Comparison of ENCODE assay signal across 32 cellular contexts in the genomic region with DNA sequence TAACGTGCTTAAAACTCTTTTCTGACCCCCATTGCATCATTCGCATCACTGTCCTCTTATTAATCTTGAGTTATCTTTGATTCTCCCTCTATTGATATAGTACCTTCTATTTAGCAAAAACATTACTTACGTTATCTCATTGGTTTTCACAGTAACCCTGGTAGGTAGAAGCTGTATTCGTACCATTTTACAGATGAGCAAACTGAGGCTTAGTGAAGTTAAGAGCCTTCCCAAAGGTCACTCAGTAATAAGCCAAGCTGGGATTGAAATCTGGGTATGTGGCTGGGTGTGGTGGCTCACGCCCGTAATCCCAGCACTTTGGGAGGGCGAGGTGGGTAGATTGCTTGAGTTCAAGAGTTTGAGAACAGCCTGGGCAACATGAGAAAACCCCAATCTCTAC.
"Had no signal": no experiment of that assay in that cellular context is flagged by ENCODE, and none has a peak within 500 bp of the region (broad histone marks: within the 10 kb centered on the region; RNA-seq: fewer than 3 reads in every experiment).

No MANE protein-coding gene starts in this region.

- H3K9me3 Mint-ChIP-seq: naive thymus-derived CD8-positive, alpha-beta T cell; natural killer cell treated with Interleukin-12 subunit alpha and Interleukin-12 subunit beta and Interleukin-15 and Interleukin-18, amount 100 ng/mL, for 72 hours; nephron progenitor cell; neural progenitor cell; stimulated activated memory B cell treated with anti-CD40 and anti-IgM and Interleukin-4, amounts not matched to agents 10 μg/mL and 1 μg/mL and 100 μg/mL, for 72 hours; stimulated activated naive CD8-positive, alpha-beta T cell treated with anti-CD3 and anti-CD28 coated beads, Interleukin-15, amount 100 ng/mL, for 72 hours; type B pancreatic cell had no signal

- H3K9me3 ChIP-seq: ovary, psoas muscle, spleen, suprapubic skin, testis, tibial artery, transverse colon, upper lobe of right lung, uterus had no signal

- H3K79me2 ChIP-seq: parathyroid adenoma had no signal

- H3K4me3 Mint-ChIP-seq: naive thymus-derived CD8-positive, alpha-beta T cell; natural killer cell treated with Interleukin-12 subunit alpha and Interleukin-12 subunit beta and Interleukin-15 and Interleukin-18, amount 100 ng/mL, for 72 hours; nephron progenitor cell; neural progenitor cell; stimulated activated memory B cell treated with anti-CD40 and anti-IgM and Interleukin-4, amounts not matched to agents 10 μg/mL and 1 μg/mL and 100 μg/mL, for 72 hours; stimulated activated naive CD8-positive, alpha-beta T cell treated with anti-CD3 and anti-CD28 coated beads, Interleukin-15, amount 100 ng/mL, for 72 hours; type B pancreatic cell had no signal

- H3K4me2 ChIP-seq: neural progenitor cell, smooth muscle cell had no signal

- H3K4me1 ChIP-seq: parathyroid adenoma had no signal

- H3K36me3 Mint-ChIP-seq: naive thymus-derived CD8-positive, alpha-beta T cell; natural killer cell treated with Interleukin-12 subunit alpha and Interleukin-12 subunit beta and Interleukin-15 and Interleukin-18, amount 100 ng/mL, for 72 hours; neural progenitor cell; stimulated activated memory B cell treated with anti-CD40 and anti-IgM and Interleukin-4, amounts not matched to agents 10 μg/mL and 1 μg/mL and 100 μg/mL, for 72 hours had no signal

- ATAC-seq: naive thymus-derived CD8-positive, alpha-beta T cell; natural killer cell treated with Interleukin-12 subunit alpha and Interleukin-12 subunit beta and Interleukin-15 and Interleukin-18, amount 100 ng/mL, for 72 hours; psoas muscle; right cardiac atrium; sciatic nerve; stimulated activated memory B cell treated with anti-CD40 and anti-IgM and Interleukin-4, amounts not matched to agents 10 μg/mL and 1 μg/mL and 100 μg/mL, for 72 hours; stimulated activated naive CD8-positive, alpha-beta T cell treated with anti-CD3 and anti-CD28 coated beads, Interleukin-15, amount 100 ng/mL, for 72 hours; stimulated activated naive CD8-positive, alpha-beta T cell treated with anti-CD3 and anti-CD28 coated beads, Interleukin-15, Interleukin-2, amounts not matched to agents 100 U/mL and 50 U/mL, for 24 hours; upper lobe of right lung had no signal

- H3K27me3 ChIP-seq: neural progenitor cell, ovary, suprapubic skin, testis, tibial artery, transverse colon, upper lobe of right lung, uterus had no signal

- H3K4me3 ChIP-seq: neural progenitor cell, ovary, psoas muscle, skin epidermis, smooth muscle cell, spleen, suprapubic skin, testis, tibial artery, transverse colon, upper lobe of right lung, uterus had no signal

- H3K9ac ChIP-seq: neural progenitor cell, parathyroid adenoma had no signal

- H3K36me3 ChIP-seq: neural progenitor cell, ovary, spleen, suprapubic skin, tibial artery, transverse colon, upper lobe of right lung, uterus had no signal

- H3K4me1 Mint-ChIP-seq: stimulated activated memory B cell treated with anti-CD40 and anti-IgM and Interleukin-4, amounts not matched to agents 10 μg/mL and 1 μg/mL and 100 μg/mL, for 72 hours; stimulated activated naive CD8-positive, alpha-beta T cell treated with anti-CD3 and anti-CD28 coated beads, Interleukin-15, amount 100 ng/mL, for 72 hours had no signal

- DNase-seq: naive thymus-derived CD8-positive, alpha-beta T cell; nephron progenitor cell; occipital lobe; ovary; posterior cingulate gyrus; psoas muscle; right cardiac atrium; spleen; stimulated activated CD4-positive, alpha-beta T cell treated with anti-CD3 and anti-CD28 coated beads, Interleukin-12 subunit alpha, Interleukin-12 subunit beta, amount 100 ng/mL, for 4 hours; stimulated activated CD4-positive, alpha-beta T cell treated with anti-CD3 and anti-CD28 coated beads, Interleukin-1b, Interleukin-23, amount 100 ng/mL, for 48 hours; stimulated activated CD4-positive, alpha-beta T cell treated with anti-CD3 and anti-CD28 coated beads, Interleukin-4, amount 100 ng/mL, for 1 hour; stimulated activated CD4-positive, alpha-beta T cell treated with anti-CD3 and anti-CD28 coated beads, Interleukin-4, amount 100 ng/mL, for 4 hours; stimulated activated CD8-positive, alpha-beta memory T cell treated with anti-CD3 and anti-CD28 coated beads, Interleukin-4, amount 100 ng/mL, for 48 hours; stimulated activated naive CD4-positive, alpha-beta T cell; stimulated activated naive CD8-positive, alpha-beta T cell treated with anti-CD3 and anti-CD28 coated beads, Interleukin-15, amount 100 ng/mL, for 72 hours; stimulated activated naive CD8-positive, alpha-beta T cell treated with anti-CD3 and anti-CD28 coated beads, Interleukin-15, Interleukin-2, amounts not matched to agents 100 U/mL and 50 U/mL, for 24 hours; substantia nigra; testis; tibial artery; transverse colon; upper lobe of right lung; uterus had no signal

- H3K27ac ChIP-seq: neural progenitor cell, ovary, parathyroid adenoma, psoas muscle, skin epidermis, spleen, suprapubic skin, testis, tibial artery, transverse colon, upper lobe of right lung, uterus had no signal

- H2AFZ ChIP-seq: neural progenitor cell, parathyroid adenoma had no signal

- H3K27ac Mint-ChIP-seq: naive thymus-derived CD8-positive, alpha-beta T cell; natural killer cell treated with Interleukin-12 subunit alpha and Interleukin-12 subunit beta and Interleukin-15 and Interleukin-18, amount 100 ng/mL, for 72 hours; nephron progenitor cell; neural progenitor cell; progenitor cell of endocrine pancreas; stimulated activated memory B cell treated with anti-CD40 and anti-IgM and Interleukin-4, amounts not matched to agents 10 μg/mL and 1 μg/mL and 100 μg/mL, for 72 hours; stimulated activated naive CD8-positive, alpha-beta T cell treated with anti-CD3 and anti-CD28 coated beads, Interleukin-15, amount 100 ng/mL, for 72 hours; type B pancreatic cell had no signal

- H3K27me3 Mint-ChIP-seq: stimulated activated naive CD8-positive, alpha-beta T cell treated with anti-CD3 and anti-CD28 coated beads, Interleukin-15, amount 100 ng/mL, for 72 hours had no signal
